Comparison of ENCODE assay signal across 1 cellular context in genomic region chr12:116248930-116249329, GRCh38.
TF ChIP-seq lines count a peak whose summit lies in the region.

No MANE protein-coding gene starts in this region.

TF ChIP-seq in WTC11, 78 proteins besides CTCF, POLR2A, EP300 and RAD21 (continued from another document):
- TF ChIP-seq ZBTB43 (CRISPR knock-in tag; IDR thresholded peaks at IDR 0.05) = no peak
- no peak for TF ChIP-seq TEAD4 (CRISPR knock-in tag; IDR thresholded peaks at IDR 0.05)
- no peak for TF ChIP-seq ATF6 (CRISPR knock-in tag; IDR thresholded peaks at IDR 0.05)
- TF ChIP-seq NR3C1 (CRISPR knock-in tag; conservative IDR thresholded peaks at IDR 0.05; ENCODE audit: low read depth) = no peak
- TF ChIP-seq KAT7 (CRISPR knock-in tag; IDR thresholded peaks at IDR 0.05; ENCODE audit: borderline replicate concordance) = no peak
- no peak for TF ChIP-seq RELA (CRISPR knock-in tag; IDR thresholded peaks at IDR 0.05; ENCODE audit: borderline replicate concordance)
TF ChIP-seq in WTC11: peak in this region for 0.
